Comparison of ENCODE assay signal across 8 cellular contexts in the genomic region with DNA sequence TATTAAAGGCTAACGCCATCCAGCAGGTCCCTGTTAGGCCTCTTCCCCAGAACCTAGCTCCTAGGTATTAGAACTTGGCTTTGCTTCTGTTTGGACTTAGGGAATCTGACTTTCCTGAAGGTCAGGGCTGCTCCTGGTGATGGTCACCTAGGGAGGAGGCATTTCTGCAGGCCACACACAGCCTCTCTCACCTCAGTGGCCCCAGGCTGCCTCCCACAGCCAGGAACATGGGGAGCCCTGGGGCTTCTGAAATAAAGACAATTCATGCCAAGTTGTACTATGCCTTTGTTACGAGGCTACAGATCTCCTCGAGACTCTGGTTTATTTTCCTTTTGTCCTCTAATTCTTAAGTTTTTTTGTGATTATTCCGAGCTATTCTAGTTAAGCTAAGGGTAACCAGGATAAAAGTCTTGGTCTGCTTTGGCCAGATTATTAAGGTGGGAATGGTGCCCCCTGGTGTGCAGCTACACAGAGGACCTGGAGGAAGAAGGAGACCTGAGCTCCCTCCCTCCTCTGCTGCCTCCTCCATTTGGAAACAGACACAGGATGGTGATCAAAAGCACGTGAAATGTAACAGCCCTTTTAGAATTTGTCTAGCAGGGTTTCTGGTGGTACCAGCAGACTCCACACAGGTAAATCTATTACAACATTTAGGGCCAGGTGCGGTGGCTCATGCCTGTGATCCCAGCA.
DNase-seq lines count a peak whose midpoint lies in the region; ATAC-seq and TF ChIP-seq lines count a peak whose summit lies in the region.

No MANE protein-coding gene starts in this region.

- H3K4me3 ChIP-seq in thoracic aorta = no peak overlapping the region

- peak; percentile 57 for TF ChIP-seq CTCF in C4-2B (conservative IDR thresholded peaks at IDR 0.05)
- TF ChIP-seq CTCF in thoracic aorta (IDR thresholded peaks at IDR 0.05) = peak; percentile 53

- ATAC-seq in GM18511 (IDR thresholded peaks at IDR 0.05; ENCODE audit: unreplicated experiment) (peak; percentile 55), thoracic aorta (ENCODE audit: insufficient number of reproducible peaks, low FRiP score, low read depth) (peak; percentile 27)
- no peak for ATAC-seq in activated naive CD8-positive, alpha-beta T cell treated with anti-CD3 and anti-CD28 coated beads, Interleukin-2, amount 50 U/mL, for 24 hours

- no peak overlapping the region for H3K4me3 Mint-ChIP-seq in activated naive CD8-positive, alpha-beta T cell treated with anti-CD3 and anti-CD28 coated beads, Interleukin-2, amount 50 U/mL, for 24 hours

- H3K4me1 Mint-ChIP-seq in activated naive CD8-positive, alpha-beta T cell treated with anti-CD3 and anti-CD28 coated beads, Interleukin-2, amount 50 U/mL, for 24 hours = no peaks in the 10 kb centered on the region

- H3K27me3 ChIP-seq in thoracic aorta (replicated peaks; ENCODE audit: insufficient read depth) = no peaks in the 10 kb centered on the region

- peak; percentile 63 for DNase-seq in LHCN-M2 (ENCODE audit: low read depth)
- DNase-seq in activated naive CD8-positive, alpha-beta T cell treated with anti-CD3 and anti-CD28 coated beads, Interleukin-2, amount 50 U/mL, for 24 hours = peak; percentile 33
- peak; percentile 65 for DNase-seq in iPS-NIHi11 (ENCODE audit: low spot score)
- DNase-seq in thoracic aorta (ENCODE audit: low spot score) = no peak
- DNase-seq in amniotic stem cell (lab: John Stamatoyannopoulos, UW) = no peak
- DNase-seq in retina = no peak

- peaks cover 5% of the 10 kb centered on the region for H3K27me3 Mint-ChIP-seq in activated naive CD8-positive, alpha-beta T cell treated with anti-CD3 and anti-CD28 coated beads, Interleukin-2, amount 50 U/mL, for 24 hours

- H3K9me3 ChIP-seq in thoracic aorta = no peaks in the 10 kb centered on the region

- H3K27ac Mint-ChIP-seq in activated naive CD8-positive, alpha-beta T cell treated with anti-CD3 and anti-CD28 coated beads, Interleukin-2, amount 50 U/mL, for 24 hours = no peak overlapping the region

- H3K9me3 Mint-ChIP-seq in activated naive CD8-positive, alpha-beta T cell treated with anti-CD3 and anti-CD28 coated beads, Interleukin-2, amount 50 U/mL, for 24 hours = no peaks in the 10 kb centered on the region

- H3K27ac ChIP-seq in C4-2B (no peak overlapping the region), thoracic aorta (no peak overlapping the region)

- no peaks in the 10 kb centered on the region for H3K4me1 ChIP-seq in thoracic aorta (ENCODE audit: control insufficient read depth in 1 of 2, low read depth in 2 of 2)

- H3K36me3 ChIP-seq in thoracic aorta = no peaks in the 10 kb centered on the region

- no peaks in the 10 kb centered on the region for H3K36me3 Mint-ChIP-seq in activated naive CD8-positive, alpha-beta T cell treated with anti-CD3 and anti-CD28 coated beads, Interleukin-2, amount 50 U/mL, for 24 hours (ENCODE audit: low read depth)

Comparison
In these comparisons a context has a peak if more than half of its experiments do, and no peak if none do; other contexts are left out.
1. DNase-seq: peak in LHCN-M2 (single experiment), activated naive CD8-positive, alpha-beta T cell treated with anti-CD3 and anti-CD28 coated beads, Interleukin-2, amount 50 U/mL, for 24 hours (single experiment) and iPS-NIHi11 (single experiment); none in thoracic aorta (single experiment), amniotic stem cell (single experiment) and retina (single experiment).